Comparison of ENCODE assay signal across 21 cellular contexts in the genomic region with DNA sequence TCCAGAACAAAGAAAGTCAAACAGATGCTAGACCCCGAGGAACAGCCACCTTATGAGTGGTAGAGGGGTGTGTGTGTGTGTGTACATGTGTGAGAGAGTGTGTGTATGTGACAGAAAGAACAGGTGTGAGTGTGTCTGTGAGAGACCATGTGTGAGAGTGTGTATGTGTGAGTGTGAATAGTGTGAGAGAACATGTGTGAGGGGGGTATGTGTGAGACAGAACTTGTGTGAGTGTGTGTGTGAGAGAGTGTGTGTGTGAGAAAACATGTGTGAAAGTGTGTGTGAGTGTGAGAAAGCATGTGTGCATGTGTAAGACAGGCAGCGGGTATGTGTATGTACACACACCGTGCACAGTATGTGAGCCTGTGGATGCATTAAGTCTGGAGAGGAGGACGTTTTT.
DNase-seq lines count a peak whose midpoint lies in the region; ATAC-seq and TF ChIP-seq lines count a peak whose summit lies in the region.
"Had no signal": no experiment of that assay in that cellular context is flagged by ENCODE, and none has a peak within 500 bp of the region (broad histone marks: within the 10 kb centered on the region; RNA-seq: fewer than 3 reads in every experiment).

No MANE protein-coding gene starts in this region.

- no peak for TF ChIP-seq POLR2A in IMR-90 (IDR thresholded peaks at IDR 0.05; ENCODE audit: low read depth, low read length)

- H2BK15ac ChIP-seq in IMR-90 (ENCODE audit: low read depth, low read length), result no peak overlapping the region
- H2BK15ac ChIP-seq in neuronal stem cell (ENCODE audit: low read length), result no peak overlapping the region

- H2BK120ac ChIP-seq in IMR-90 (ENCODE audit: low read depth, low read length), result no peak overlapping the region
- H2BK120ac ChIP-seq in neuronal stem cell (ENCODE audit: low read depth, low read length), result no peak overlapping the region

- CTCF ChIA-PET in IMR-90 (lab: Yijun Ruan, JAX), result no interaction called here

- H3K79me2 ChIP-seq in GM23248 (ENCODE audit: insufficient read depth), result no peaks in the 10 kb centered on the region

- dilution Hi-C loops in IMR-90 (cut with HindIII; ENCODE audit: low sequenced_read_pairs, unreplicated experiment), result no loop called here

- H3K9ac ChIP-seq in GM23248, result no peak overlapping the region
- no peak overlapping the region for H3K9ac ChIP-seq in IMR-90 (ENCODE audit: low read depth, low read length)
- H3K9ac ChIP-seq in neuronal stem cell (ENCODE audit: low read depth, low read length, poor library complexity), result peak overlapping the region; percentile 63
- no peak overlapping the region for H3K9ac ChIP-seq in colonic mucosa (ENCODE audit: low read depth in 2 of 2, low read length in 2 of 2)

- DNase-seq in GM23248 (no peak), IMR-90 (no peak), dermis blood vessel endothelial cell (peak; percentile 2), neuronal stem cell (ENCODE audit: low spot score) (no peak), inferior parietal cortex (ENCODE audit: extremely low spot score) (no peak), colonic mucosa (no peak)
- DNase-seq: activated B cell treated with CpG ODN at 0.5 μM for 24 hours; activated CD4-positive, alpha-beta T cell treated with anti-CD3 and anti-CD28 coated beads, Interleukin-2, amount 10 ng/mL, durations not matched to agents 7 days and 5 days; activated effector memory CD4-positive, alpha-beta T cell treated with anti-CD3 and anti-CD28 coated beads, Interleukin-2, amount 50 U/mL, for 16 hours; activated T-cell treated with anti-CD3 and anti-CD28 coated beads, Interleukin-2, amount 50 U/mL, for 24 hours; anterior cingulate cortex; caudate nucleus; CD4-positive, alpha-beta T cell; left lung; NCI-H1092; NCI-H2171; PC-3; stimulated activated naive CD4-positive, alpha-beta T cell had no signal

- H3F3A ChIP-seq in GM23248 (ENCODE audit: insufficient read depth), result no peaks in the 10 kb centered on the region

- H2BK12ac ChIP-seq in neuronal stem cell (ENCODE audit: low read length), result no peak overlapping the region

- H3K36me3 ChIP-seq in GM23248 (ENCODE audit: low read depth) (no peaks in the 10 kb centered on the region), IMR-90 (ENCODE audit: control insufficient read depth, insufficient read depth, low read length) (no peaks in the 10 kb centered on the region), neuronal stem cell (replicated peaks in 1 of 2; ENCODE audit: control insufficient read depth in 2 of 2, insufficient read depth in 2 of 2, low read length in 2 of 2) (no peaks in the 10 kb centered on the region), colonic mucosa (no peaks in the 10 kb centered on the region)
- H3K36me3 ChIP-seq: left lung had no signal

- no peak overlapping the region for H3K4me2 ChIP-seq in GM23248 (ENCODE audit: unreplicated experiment)
- no peak overlapping the region for H3K4me2 ChIP-seq in IMR-90 (ENCODE audit: low read depth, low read length)
- no peak overlapping the region for H3K4me2 ChIP-seq in neuronal stem cell (ENCODE audit: insufficient read depth, low read length, poor library complexity, severe bottlenecking)

- H3K18ac ChIP-seq in IMR-90 (ENCODE audit: low read depth, low read length), result no peak overlapping the region
- H3K18ac ChIP-seq in neuronal stem cell (ENCODE audit: low read length), result peak overlapping the region; percentile 9

- H3K27me3 ChIP-seq in GM23248 (replicated peaks; ENCODE audit: insufficient read depth), result no peaks in the 10 kb centered on the region; the same call in none of the 2 replicates
- peaks cover 7% of the 10 kb centered on the region for H3K27me3 ChIP-seq in IMR-90 (ENCODE audit: control insufficient read depth, insufficient read depth, low read length)
- no peaks in the 10 kb centered on the region for H3K27me3 ChIP-seq in neuronal stem cell (ENCODE audit: control insufficient read depth in 3 of 3, insufficient read depth in 3 of 3, low read depth in 1 of 3, low read length in 3 of 3)
- no peaks in the 10 kb centered on the region for H3K27me3 ChIP-seq in colonic mucosa

- H2AK5ac ChIP-seq in IMR-90 (ENCODE audit: low read depth, low read length) (no peak overlapping the region), neuronal stem cell (ENCODE audit: low read depth, low read length) (no peak overlapping the region)

- H3K9me1 ChIP-seq in IMR-90 (ENCODE audit: insufficient read depth, low read length), result no peaks in the 10 kb centered on the region

- H3K14ac ChIP-seq in IMR-90 (replicated peaks; ENCODE audit: low read depth, low read length), result no peak overlapping the region
- H3K14ac ChIP-seq in neuronal stem cell (ENCODE audit: low read length), result no peak overlapping the region

- no peak overlapping the region for H4K8ac ChIP-seq in IMR-90 (ENCODE audit: low read depth in 2 of 2, low read length in 2 of 2)
- H4K8ac ChIP-seq in neuronal stem cell (ENCODE audit: low read depth, low read length), result peak overlapping the region; percentile 33

- BruUV-seq in IMR-90 (replicated peaks; lab: Mats Ljungman, UMichigan), result no TSS peak

- H4K20me1 ChIP-seq in GM23248 (ENCODE audit: insufficient read depth) (no peaks in the 10 kb centered on the region), IMR-90 (ENCODE audit: insufficient read depth, low read length) (no peaks in the 10 kb centered on the region)

- TF ChIP-seq RAD21 in IMR-90 (IDR thresholded peaks at IDR 0.05; ENCODE audit: low read length), result no peak

- H2BK20ac ChIP-seq in IMR-90 (ENCODE audit: low read depth, low read length), result no peak overlapping the region

- ATAC-seq in IMR-90 (ENCODE audit: low read depth) (no peak), HG02678 (IDR thresholded peaks at IDR 0.05; ENCODE audit: unreplicated experiment) (no peak)
- ATAC-seq: esophagus mucosa, PC-3 had no signal

- H3K27ac ChIP-seq in GM23248, result no peak overlapping the region
- no peak overlapping the region for H3K27ac ChIP-seq in IMR-90 (ENCODE audit: insufficient read depth, low read length)
- H3K27ac ChIP-seq in neuronal stem cell (replicated peaks; ENCODE audit: low read length), result peak overlapping the region; percentile 72
- H3K27ac ChIP-seq in colonic mucosa, result no peak overlapping the region
- H3K27ac ChIP-seq: left lung, SK-N-MC had no signal

- intact Hi-C loops in IMR-90 (cut with micrococcal nuclease) (loop anchor here (10.0 kb wide), 1 partner anchor 294 kb away; no protein-coding TSS in a partner anchor), colonic mucosa (cut with DNase I) (no loop called here)

- H4K5ac ChIP-seq in IMR-90 (ENCODE audit: low read depth, low read length), result no peak overlapping the region

- H3K79me1 ChIP-seq in IMR-90 (ENCODE audit: low read depth in 1 of 2, low read length in 2 of 2) (no peaks in the 10 kb centered on the region), neuronal stem cell (ENCODE audit: low read depth, low read length) (no peaks in the 10 kb centered on the region)

- H3K9me3 ChIP-seq in GM23248 (ENCODE audit: low read depth), result no peaks in the 10 kb centered on the region
- H3K9me3 ChIP-seq in IMR-90 (ENCODE audit: control insufficient read depth, insufficient read depth, low read length), result no peaks in the 10 kb centered on the region
- no peaks in the 10 kb centered on the region for H3K9me3 ChIP-seq in neuronal stem cell (replicated peaks in 1 of 2; ENCODE audit: control insufficient read depth in 2 of 2, insufficient read depth in 1 of 2, low read depth in 1 of 2, low read length in 2 of 2)
- H3K9me3 ChIP-seq in colonic mucosa, result no peaks in the 10 kb centered on the region
- H3K9me3 ChIP-seq: left lung had no signal

- POLR2A ChIA-PET in IMR-90 (lab: Charles Lee; ENCODE audit: unreplicated experiment), result no interaction called here

- H3K9me2 ChIP-seq in GM23248 (ENCODE audit: insufficient read depth), result no peaks in the 10 kb centered on the region

- no peak overlapping the region for H2AK9ac ChIP-seq in IMR-90 (replicated peaks; ENCODE audit: low read depth, low read length, poor library complexity)

- 77 to 84% methylated on average over 4 of the region's 4 CpGs for WGBS in GM23248 (ENCODE audit: low coverage in 1 of 2, low lambda C conversion rate in 2 of 2, missing lambda C conversion rate in 2 of 2), 2 experiments
- 65% methylated on average over 3 of the region's 4 CpGs; no CpG with 5 or more reads in 1 of the 2 experiments for WGBS in IMR-90 (ENCODE audit: extremely low coverage in 2 of 2, insufficient read length in 1 of 2), 2 experiments
- WGBS in neuronal stem cell (ENCODE audit: extremely low coverage in 2 of 2, insufficient read length in 2 of 2, insufficient replicate concordance in 1 of 2), 2 donors, result no CpG with 5 or more reads among the region's 4 CpGs

- in situ Hi-C loops in GM23248 (cut with MboI) (loop anchor here (10.0 kb wide), 1 partner anchor 594 kb away; no protein-coding TSS in a partner anchor), IMR-90 (cut with MboI; ENCODE audit: low sequenced_read_pairs) (loop anchor here (10.0 kb wide), 1 partner anchor 346 kb away; no protein-coding TSS in a partner anchor)

- H3K4me3 ChIP-seq in GM23248, result no peak overlapping the region
- H3K4me3 ChIP-seq in IMR-90 (ENCODE audit: insufficient read depth, low read depth, low read length), result no peak overlapping the region
- H3K4me3 ChIP-seq in neuronal stem cell (ENCODE audit: low read length in 2 of 2), result no peak overlapping the region
- no peak overlapping the region for H3K4me3 ChIP-seq in colonic mucosa
- H3K4me3 ChIP-seq: left lung, SK-N-MC had no signal

- no peak overlapping the region for H3K4ac ChIP-seq in IMR-90 (ENCODE audit: low read depth, low read length)
- no peak overlapping the region for H3K4ac ChIP-seq in neuronal stem cell (ENCODE audit: low read length)

- TF ChIP-seq CTCF in IMR-90 (conservative IDR thresholded peaks at IDR 0.05; ENCODE audit: low read depth, low read length) (no peak), colonic mucosa (IDR thresholded peaks at IDR 0.05) (no peak)

- no peak overlapping the region for H3K56ac ChIP-seq in IMR-90 (ENCODE audit: extremely low read depth, insufficient read depth, low read length)

- H3K23ac ChIP-seq in IMR-90 (ENCODE audit: low read depth, low read length), result no peak overlapping the region
- H3K23ac ChIP-seq in neuronal stem cell (ENCODE audit: low read depth, low read length, poor library complexity), result no peak overlapping the region

- H2AFZ ChIP-seq in GM23248 (peak overlapping the region; percentile 71; the same call in 1 of the 2 replicates), IMR-90 (replicated peaks; ENCODE audit: low read length, poor library complexity) (peak overlapping the region; percentile 52), neuronal stem cell (ENCODE audit: low read length) (peak overlapping the region; percentile 92)

- no peak overlapping the region for H4K91ac ChIP-seq in IMR-90 (ENCODE audit: insufficient read depth, low read depth, low read length)
- H4K91ac ChIP-seq in neuronal stem cell (ENCODE audit: low read depth, low read length, poor library complexity), result no peak overlapping the region

- no peak overlapping the region for H2BK5ac ChIP-seq in IMR-90 (ENCODE audit: low read depth, low read length, poor library complexity, severe bottlenecking)
- no peak overlapping the region for H2BK5ac ChIP-seq in neuronal stem cell (ENCODE audit: low read length)

- H3K4me1 ChIP-seq in GM23248 (ENCODE audit: insufficient read depth) (no peaks in the 10 kb centered on the region), IMR-90 (ENCODE audit: control insufficient read depth, insufficient read depth, low read length) (no peaks in the 10 kb centered on the region), neuronal stem cell (ENCODE audit: control insufficient read depth in 2 of 2, insufficient read depth in 1 of 2, low read depth in 1 of 2, low read length in 2 of 2) (peaks cover 22 to 26% of the 10 kb centered on the region in 2 donors), colonic mucosa (no peaks in the 10 kb centered on the region)
- H3K4me1 ChIP-seq: left lung had no signal
